In the genomic region with DNA sequence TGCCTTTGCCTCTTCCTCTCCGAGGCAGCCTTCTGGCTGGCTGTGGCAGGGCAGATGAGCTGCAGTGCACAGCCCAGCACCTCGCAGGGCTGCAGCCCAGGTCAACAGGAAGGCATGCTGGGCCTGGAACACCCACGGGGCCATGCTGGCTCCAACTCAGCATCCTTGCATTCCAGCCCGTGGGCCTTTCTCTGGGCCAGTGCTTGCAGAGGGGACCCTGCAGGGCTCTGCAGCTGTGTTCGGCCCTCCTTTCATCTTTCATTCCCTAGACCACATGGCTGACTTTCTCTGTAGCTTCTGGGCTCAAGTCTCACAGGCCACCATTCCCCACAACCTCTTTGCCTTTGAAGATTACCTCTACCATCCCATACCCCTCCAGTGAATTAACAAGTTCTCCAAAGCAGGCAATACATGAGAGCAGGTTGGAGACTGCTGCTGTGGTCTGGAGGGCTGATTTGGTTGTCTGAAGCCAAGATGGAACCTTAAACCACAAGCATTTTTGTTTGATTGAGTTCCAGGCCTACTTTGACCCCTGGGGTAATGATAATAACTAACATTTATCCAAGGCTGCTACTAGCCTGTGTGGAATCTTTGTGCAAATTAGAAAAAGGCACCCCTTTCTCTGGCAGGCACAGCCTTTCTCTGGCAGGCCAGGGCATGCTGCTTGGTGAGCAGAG, we compare ENCODE assay signal across 17 cellular contexts. TPM values are rescaled to one million over a fixed set of nuclear protein-coding genes. Genes with fewer than 3 reads are reported as not detected.
"Had no signal": no experiment of that assay in that cellular context is flagged by ENCODE, and none has a peak within 500 bp of the region (broad histone marks: within the 10 kb centered on the region; RNA-seq: fewer than 3 reads in every experiment).

No MANE protein-coding gene starts in this region.

- H3K9me3 ChIP-seq: sigmoid colon, tibial artery had no signal

- FAIRE-seq: urothelium cell line had no signal

- H3K4me3 ChIP-seq: sigmoid colon, tibial artery had no signal

- H3K27ac ChIP-seq: sigmoid colon, tibial artery had no signal

- H3K27me3 ChIP-seq: sigmoid colon, tibial artery had no signal

- ATAC-seq: activated CD4-positive, CD25-positive, alpha-beta regulatory T cell treated with anti-CD3 and anti-CD28 coated beads, Interleukin-2, amount 50 U/mL, for 24 hours; activated T-helper 17 cell treated with anti-CD3 and anti-CD28 coated beads, Interleukin-2, amount 50 U/mL, for 72 hours; natural killer cell treated with Interleukin-12 subunit alpha and Interleukin-12 subunit beta and Interleukin-15 and Interleukin-18, amount 100 ng/mL, for 72 hours; T-cell had no signal

- DNase-seq: activated naive CD4-positive, alpha-beta T cell treated with Interleukin-2 at 50 U/mL for 16 hours; anterior cingulate cortex; caudate nucleus; cortex of kidney; effector CD8-positive, alpha-beta T cell; foreskin melanocyte; immature natural killer cell; sigmoid colon; stimulated activated naive CD4-positive, alpha-beta T cell; T-cell; T-helper 9 cell; tibial artery had no signal

RNA-seq across cellular contexts. Expression of a gene that starts 34.7 kb away (rescaled TPM):
- total RNA-seq: activated CD8-positive, alpha-beta memory T cell treated with anti-CD3 and anti-CD28 coated beads for 36 hours; activated T-helper 17 cell treated with anti-CD3 and anti-CD28 coated beads, Interleukin-2, amount 50 U/mL, for 72 hours; natural killer cell treated with Interleukin-12 subunit alpha and Interleukin-12 subunit beta and Interleukin-15 and Interleukin-18, amount 100 ng/mL, for 72 hours; T-cell had no signal
- polyA plus RNA-seq: immature natural killer cell had no signal
